Comparison of ENCODE assay signal across 8 cellular contexts in the genomic region with DNA sequence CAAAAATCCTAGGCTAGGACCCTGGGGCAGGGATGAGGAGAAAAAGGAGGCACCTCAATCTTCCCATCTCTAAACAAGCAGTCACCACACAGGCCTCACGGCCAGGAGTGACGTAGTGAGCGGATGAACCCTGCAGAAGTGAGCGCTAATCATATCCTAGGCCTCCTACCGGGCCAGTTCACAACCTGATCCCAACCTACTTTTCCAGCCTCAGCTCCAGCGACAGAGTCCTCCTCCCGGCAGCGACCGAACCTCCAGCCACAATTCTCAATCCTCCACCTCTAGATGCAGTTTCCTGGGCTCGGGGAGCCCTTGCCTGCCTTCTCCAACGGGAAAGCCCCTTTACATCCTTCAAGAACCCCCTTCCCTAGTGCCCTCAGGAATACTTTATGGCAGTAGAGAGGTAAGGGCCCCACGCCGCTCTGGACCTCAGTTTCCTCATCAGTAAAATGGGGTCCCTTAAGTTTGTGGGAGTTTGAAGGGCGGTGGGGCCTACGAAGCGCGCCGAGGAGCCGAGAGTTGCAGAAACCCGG. TPM values are rescaled to one million over a fixed set of nuclear protein-coding genes. Genes with fewer than 3 reads are reported as not detected.
DNase-seq lines count a peak whose midpoint lies in the region; ATAC-seq and FAIRE-seq lines count a peak whose summit lies in the region.

No MANE protein-coding gene starts in this region.

- H3K4me1 ChIP-seq in endocrine pancreas (ENCODE audit: control insufficient read depth, insufficient read depth, low read length) = peaks cover 11% of the 10 kb centered on the region

- peak overlapping the region; percentile 70 to 97 (median 90) for H3K27ac Mint-ChIP-seq in naive thymus-derived CD8-positive, alpha-beta T cell

- H3K9me3 ChIP-seq in SK-N-MC (ENCODE audit: low read depth, low read length) = no peaks in the 10 kb centered on the region
- no peaks in the 10 kb centered on the region for H3K9me3 ChIP-seq in endocrine pancreas (ENCODE audit: control insufficient read depth, low read length)

- peak; percentile 1 for ATAC-seq in HG02571 (IDR thresholded peaks at IDR 0.05; ENCODE audit: unreplicated experiment)
- ATAC-seq in naive thymus-derived CD8-positive, alpha-beta T cell = no peak
- no peak for ATAC-seq in GM18909 (IDR thresholded peaks at IDR 0.05; ENCODE audit: poor library complexity, unreplicated experiment)
- ATAC-seq in HG03097 (IDR thresholded peaks at IDR 0.05; ENCODE audit: low FRiP score, unreplicated experiment) = no peak

- peak overlapping the region; percentile 81 to 97 (median 94) for H3K4me3 Mint-ChIP-seq in naive thymus-derived CD8-positive, alpha-beta T cell

- no peaks in the 10 kb centered on the region for H3K27me3 ChIP-seq in endocrine pancreas (ENCODE audit: control insufficient read depth, insufficient read depth, low read length)

- peak overlapping the region; percentile 92 for H3K27ac ChIP-seq in SK-N-MC

- no peaks in the 10 kb centered on the region for H3K9me3 Mint-ChIP-seq in naive thymus-derived CD8-positive, alpha-beta T cell

- H3K36me3 Mint-ChIP-seq in naive thymus-derived CD8-positive, alpha-beta T cell = peaks cover 0 to 11% (median 4%) of the 10 kb centered on the region in 3 donors

- peak; percentile 10 for DNase-seq in COR-L47 (lab: John Stamatoyannopoulos, UW)
- no peak for DNase-seq in SK-N-MC (ENCODE audit: low read depth, low spot score)
- peak in 3 of 10 donors; percentile 2 to 16 (median 11) for DNase-seq in naive thymus-derived CD8-positive, alpha-beta T cell
- DNase-seq in HTR-8/SVneo (ENCODE audit: insufficient read length, low spot score) = no peak

- H3K36me3 ChIP-seq in SK-N-MC (ENCODE audit: insufficient read depth, low read length) (peaks cover 16% of the 10 kb centered on the region; the same call in 1 of the 2 replicates), endocrine pancreas (ENCODE audit: control insufficient read depth, insufficient read depth, low read length) (no peaks in the 10 kb centered on the region)

- H3K9ac ChIP-seq in SK-N-MC (ENCODE audit: insufficient read length) = peak overlapping the region; percentile 99
- H3K9ac ChIP-seq in endocrine pancreas (ENCODE audit: control insufficient read depth, insufficient read depth, low read length) = peak overlapping the region; percentile 89

- H3K4me3 ChIP-seq in SK-N-MC = peak overlapping the region; percentile 96
- H3K4me3 ChIP-seq in endocrine pancreas (ENCODE audit: control insufficient read depth, insufficient read depth, low read length) = peak overlapping the region; percentile 53

- no peak for FAIRE-seq in HTR-8/SVneo (lab: Jason Lieb, UNC)

- peaks cover 24 to 45% (median 42%) of the 10 kb centered on the region in 4 donors for H3K4me1 Mint-ChIP-seq in naive thymus-derived CD8-positive, alpha-beta T cell

- POLR2A ChIA-PET in naive thymus-derived CD8-positive, alpha-beta T cell (lab: Charles Lee) = interaction anchor here (0.8 to 3.2 kb wide), 13 partner anchors 8 to 171 kb away, joined by 3 to 45 read pairs (median 13); a partner anchor contains a TSS

- H3K27me3 Mint-ChIP-seq in naive thymus-derived CD8-positive, alpha-beta T cell = no peaks in the 10 kb centered on the region

RNA-seq across cellular contexts. Expression of a gene that starts 1.4 kb away (rescaled TPM):
- total RNA-seq in naive thymus-derived CD8-positive, alpha-beta T cell = 10 to 100 TPM; 11.7 to 13.7 TPM
- polyA plus RNA-seq in naive thymus-derived CD8-positive, alpha-beta T cell = 1 to 10 TPM; 4.2 to 9.1 (median 7.5) TPM

RNA-seq across cellular contexts. Expression of a gene that starts 1.6 kb away (rescaled TPM):
- 10 to 100 TPM; 33.2 to 35.7 TPM for total RNA-seq in naive thymus-derived CD8-positive, alpha-beta T cell
- polyA plus RNA-seq in naive thymus-derived CD8-positive, alpha-beta T cell = 1 to 10 TPM; 2.8 to 9.1 (median 4.0) TPM

RNA-seq across cellular contexts. Expression of a gene that starts 16.1 kb away (rescaled TPM):
- 10 to 100 TPM; 11.1 to 11.4 TPM for total RNA-seq in naive thymus-derived CD8-positive, alpha-beta T cell
- polyA plus RNA-seq in naive thymus-derived CD8-positive, alpha-beta T cell = under 1 TPM; 0.49 to 0.54 (median 0.51) TPM

RNA-seq across cellular contexts. Expression of a gene that starts 22.0 kb away (rescaled TPM):
- total RNA-seq in naive thymus-derived CD8-positive, alpha-beta T cell = 10 to 100 TPM; 42.0 to 47.8 TPM
- polyA plus RNA-seq in naive thymus-derived CD8-positive, alpha-beta T cell = 100 to 1,000 TPM in 1 of 3 donors, 10 to 100 TPM in 2; 98.2 to 109 (median 99.1) TPM

RNA-seq across cellular contexts. Expression of a gene that starts 35.6 kb away (rescaled TPM):
- 10 to 100 TPM; 17.1 to 19.7 TPM for total RNA-seq in naive thymus-derived CD8-positive, alpha-beta T cell
- 10 to 100 TPM; 20.8 to 30.8 (median 23.4) TPM for polyA plus RNA-seq in naive thymus-derived CD8-positive, alpha-beta T cell
